In the genomic region with DNA sequence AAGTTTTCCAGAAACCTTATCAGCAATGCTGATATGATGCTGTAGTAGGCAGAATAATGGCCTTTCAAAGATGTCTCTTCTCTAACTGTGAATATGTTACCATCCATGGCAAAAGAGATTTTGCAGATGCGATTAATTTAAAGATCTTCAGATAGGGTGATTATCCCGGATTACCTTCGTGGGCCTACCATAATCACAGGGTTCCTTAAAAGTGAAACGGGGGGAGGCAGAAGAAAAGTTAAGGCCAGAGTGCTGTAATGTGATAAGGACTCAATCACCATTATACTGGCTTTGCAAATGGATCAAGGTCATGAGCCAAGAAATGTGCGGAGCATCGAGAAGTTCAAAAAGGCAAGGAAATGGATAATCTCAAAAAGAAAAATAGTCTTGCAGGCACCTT, we compare ENCODE assay signal across 22 cellular contexts.
DNase-seq lines count a peak whose midpoint lies in the region; ATAC-seq and TF ChIP-seq lines count a peak whose summit lies in the region.
"Had no signal": no experiment of that assay in that cellular context is flagged by ENCODE, and none has a peak within 500 bp of the region (broad histone marks: within the 10 kb centered on the region; RNA-seq: fewer than 3 reads in every experiment).

No MANE protein-coding gene starts in this region.

- H3K36me3 ChIP-seq in SK-N-SH (replicated peaks in 1 of 2; ENCODE audit: control insufficient read depth in 1 of 2, insufficient read depth in 2 of 2, low read length in 1 of 2), result no peaks in the 10 kb centered on the region
- H3K36me3 ChIP-seq: BLaER1 treated with 17β-estradiol and CSF1 and Interleukin-3, amounts not matched to agents 10 nM and 100 nM had no signal

- ATAC-seq in SK-N-SH treated with all-trans-retinoic acid at 6 μM for 48 hours, result no peak
- ATAC-seq: A549; CD8-positive, alpha-beta T cell; GM12878 had no signal

- POLR2A ChIA-PET in SK-N-SH (lab: Yijun Ruan, JAX), result no interaction called here

- no peaks in the 10 kb centered on the region for H3K9me2 ChIP-seq in SK-N-SH

- CTCF ChIA-PET in SK-N-SH (lab: Yijun Ruan, JAX), result no interaction called here

- WGBS in SK-N-SH (ENCODE audit: low lambda C conversion rate), result 75% methylated on average over 6 of the region's 6 CpGs

- peaks cover 0 to under 1% of the 10 kb centered on the region in 2 experiments; a peak in 1 of 4 replicates for H3K4me1 ChIP-seq in SK-N-SH (ENCODE audit: control insufficient read depth in 1 of 2, insufficient read depth in 2 of 2, low read depth in 1 of 2, low read length in 1 of 2)
- H3K4me1 ChIP-seq: A549; BLaER1 treated with 17β-estradiol and CSF1 and Interleukin-3, amounts not matched to agents 10 nM and 100 nM; Caco-2 had no signal

- no peaks in the 10 kb centered on the region for H3F3A ChIP-seq in SK-N-SH (replicated peaks; ENCODE audit: insufficient read depth)

- no peak for TF ChIP-seq CTCF in SK-N-SH (IDR thresholded peaks at IDR 0.05)

- TF ChIP-seq RAD21 in SK-N-SH (IDR thresholded peaks at IDR 0.05; ENCODE audit: low read length), result no peak

- no peak overlapping the region for H3K4me2 ChIP-seq in SK-N-SH
- H3K4me2 ChIP-seq: A549; BLaER1 treated with 17β-estradiol and CSF1 and Interleukin-3, amounts not matched to agents 10 nM and 100 nM had no signal

- no peaks in the 10 kb centered on the region for H3K9me3 ChIP-seq in SK-N-SH
- H3K9me3 ChIP-seq: A549, Caco-2 had no signal

- no peak overlapping the region for H3K27ac ChIP-seq in SK-N-SH (ENCODE audit: low read depth in 2 of 2, low read length in 1 of 2)
- H3K27ac ChIP-seq: 22Rv1; A549; BLaER1 treated with 17β-estradiol and CSF1 and Interleukin-3, amounts not matched to agents 10 nM and 100 nM; C4-2B had no signal

- no peaks in the 10 kb centered on the region for H4K20me1 ChIP-seq in SK-N-SH (ENCODE audit: insufficient read depth)
- H4K20me1 ChIP-seq: BLaER1 treated with 17β-estradiol and CSF1 and Interleukin-3, amounts not matched to agents 10 nM and 100 nM had no signal

- no peak overlapping the region for H3K4me3 ChIP-seq in SK-N-SH (ENCODE audit: low read depth in 2 of 2, low read length in 1 of 2)
- H3K4me3 ChIP-seq: A549; BLaER1 treated with 17β-estradiol and CSF1 and Interleukin-3, amounts not matched to agents 10 nM and 100 nM; GM12878 had no signal

- H3K79me2 ChIP-seq in SK-N-SH (ENCODE audit: insufficient read depth), result no peaks in the 10 kb centered on the region

- TF ChIP-seq EP300 in SK-N-SH (IDR thresholded peaks at IDR 0.05; ENCODE audit: borderline replicate concordance in 1 of 2, low read depth in 1 of 2, low read length in 1 of 2), result no peak

- no peaks in the 10 kb centered on the region for H3K27me3 ChIP-seq in SK-N-SH (ENCODE audit: insufficient read depth)
- H3K27me3 ChIP-seq: BLaER1 treated with 17β-estradiol and CSF1 and Interleukin-3, amounts not matched to agents 10 nM and 100 nM had no signal

- no peak overlapping the region for H2AFZ ChIP-seq in SK-N-SH (ENCODE audit: low read depth)

- no peak overlapping the region for H3K9ac ChIP-seq in SK-N-SH
- H3K9ac ChIP-seq: BLaER1 treated with 17β-estradiol and CSF1 and Interleukin-3, amounts not matched to agents 10 nM and 100 nM had no signal

- DNase-seq in SK-N-SH, result no peak
- DNase-seq in NCI-H82 treated with DMSO at 0.1 percent for 48 hours (lab: John Stamatoyannopoulos, UW; ENCODE audit: unreplicated experiment), result peak; percentile 80
- no peak for DNase-seq in NCI-H1436 treated with DMSO at 0.1 percent for 48 hours (lab: John Stamatoyannopoulos, UW)
- DNase-seq in HCEC 1CT, result no peak
- DNase-seq: AML-193; Caco-2; Calu3; CD4-positive, alpha-beta T cell; CD8-positive, alpha-beta T cell; DMS 273 treated with DMSO at 0.1 percent for 48 hours; DMS153; DMS53; DMS79; DND-41; EL; GDM1 had no signal

TF ChIP-seq in SK-N-SH treated with all-trans-retinoic acid at 6 μM for 48 hours, 23 proteins besides CTCF, POLR2A, EP300 and RAD21:
- TF ChIP-seq ISL1 (CRISPR knock-in tag; IDR thresholded peaks at IDR 0.05), result no peak
- TF ChIP-seq ZNF8 (CRISPR knock-in tag; IDR thresholded peaks at IDR 0.05), result peak; percentile 52; the same call in 1 of the 2 replicates

TF ChIP-seq in SK-N-SH, 30 proteins besides CTCF, POLR2A, EP300 and RAD21:
- TF ChIP-seq SMC3 (IDR thresholded peaks at IDR 0.05; ENCODE audit: low read depth, low read length), result no peak
- TF ChIP-seq POLR2AphosphoS5 (IDR thresholded peaks at IDR 0.05; ENCODE audit: low read depth, low read length), result no peak
- TF ChIP-seq JUND (IDR thresholded peaks at IDR 0.05), result no peak
- TF ChIP-seq GABPA (IDR thresholded peaks at IDR 0.05; ENCODE audit: low read depth), result no peak
- no peak for TF ChIP-seq SIN3A (IDR thresholded peaks at IDR 0.05; ENCODE audit: borderline replicate concordance, low read depth, low read length)
- TF ChIP-seq YY1 (IDR thresholded peaks at IDR 0.05; ENCODE audit: low read depth), result no peak
- no peak for TF ChIP-seq NRF1 (IDR thresholded peaks at IDR 0.05; ENCODE audit: low read depth, low read length)
- no peak for TF ChIP-seq FOSL2 (IDR thresholded peaks at IDR 0.05; ENCODE audit: borderline replicate concordance, low read depth)
- TF ChIP-seq GATA2 (CRISPR knock-in tag; IDR thresholded peaks at IDR 0.05), result no peak
- TF ChIP-seq NFIC (IDR thresholded peaks at IDR 0.05; ENCODE audit: borderline replicate concordance), result no peak
- TF ChIP-seq MXI1 (IDR thresholded peaks at IDR 0.05; ENCODE audit: low read depth, low read length), result no peak
- no peak for TF ChIP-seq TAF1 (IDR thresholded peaks at IDR 0.05; ENCODE audit: borderline replicate concordance, low read depth, low read length)
- no peak for TF ChIP-seq EZH2phosphoT487 (IDR thresholded peaks at IDR 0.05; ENCODE audit: borderline replicate concordance, low read depth)
- no peak for TF ChIP-seq CHD2 (IDR thresholded peaks at IDR 0.05; ENCODE audit: low read length, partially characterized antibody)
- TF ChIP-seq, protein P1, sequence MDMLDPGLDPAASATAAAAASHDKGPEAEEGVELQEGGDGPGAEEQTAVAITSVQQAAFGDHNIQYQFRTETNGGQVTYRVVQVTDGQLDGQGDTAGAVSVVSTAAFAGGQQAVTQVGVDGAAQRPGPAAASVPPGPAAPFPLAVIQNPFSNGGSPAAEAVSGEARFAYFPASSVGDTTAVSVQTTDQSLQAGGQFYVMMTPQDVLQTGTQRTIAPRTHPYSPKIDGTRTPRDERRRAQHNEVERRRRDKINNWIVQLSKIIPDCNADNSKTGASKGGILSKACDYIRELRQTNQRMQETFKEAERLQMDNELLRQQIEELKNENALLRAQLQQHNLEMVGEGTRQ (IDR thresholded peaks at IDR 0.05; ENCODE audit: borderline replicate concordance, low read depth, low read length), result no peak
- no peak for TF ChIP-seq TCF12 (IDR thresholded peaks at IDR 0.05)
- TF ChIP-seq, protein P2, sequence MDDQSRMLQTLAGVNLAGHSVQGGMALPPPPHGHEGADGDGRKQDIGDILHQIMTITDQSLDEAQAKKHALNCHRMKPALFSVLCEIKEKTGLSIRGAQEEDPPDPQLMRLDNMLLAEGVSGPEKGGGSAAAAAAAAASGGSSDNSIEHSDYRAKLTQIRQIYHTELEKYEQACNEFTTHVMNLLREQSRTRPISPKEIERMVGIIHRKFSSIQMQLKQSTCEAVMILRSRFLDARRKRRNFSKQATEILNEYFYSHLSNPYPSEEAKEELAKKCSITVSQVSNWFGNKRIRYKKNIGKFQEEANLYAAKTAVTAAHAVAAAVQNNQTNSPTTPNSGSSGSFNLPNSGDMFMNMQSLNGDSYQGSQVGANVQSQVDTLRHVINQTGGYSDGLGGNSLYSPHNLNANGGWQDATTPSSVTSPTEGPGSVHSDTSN (IDR thresholded peaks at IDR 0.05), result no peak
- TF ChIP-seq FOXJ3 (CRISPR knock-in tag; IDR thresholded peaks at IDR 0.05), result no peak
- no peak for TF ChIP-seq ELF1 (IDR thresholded peaks at IDR 0.05)
- TF ChIP-seq RFX5 (IDR thresholded peaks at IDR 0.05; ENCODE audit: low read length), result no peak
